17 cellular contexts compared by ENCODE assay signal in genomic region chr22:36540867-36541642, GRCh38. TPM values are rescaled to one million over a fixed set of nuclear protein-coding genes. Genes with fewer than 3 reads are reported as not detected.
DNase-seq lines count a peak whose midpoint lies in the region; ATAC-seq and TF ChIP-seq lines count a peak whose summit lies in the region.
"Had no signal": no experiment of that assay in that cellular context is flagged by ENCODE, and none has a peak within 500 bp of the region (broad histone marks: within the 10 kb centered on the region; RNA-seq: fewer than 3 reads in every experiment).

No MANE protein-coding gene starts in this region.

- H3K4me1 ChIP-seq in PC-3 (ENCODE audit: insufficient read depth, low read length) = peaks cover 28% of the 10 kb centered on the region
- H3K4me1 ChIP-seq: esophagus muscularis mucosa, thyroid gland had no signal

- peak overlapping the region; percentile 92 for H3K27ac ChIP-seq in PC-3 (ENCODE audit: low read length)
- H3K27ac ChIP-seq: 22Rv1, esophagus muscularis mucosa, SK-N-MC, thyroid gland had no signal

- H3K4me3 Mint-ChIP-seq in T-helper 1 cell treated with Interleukin-12 subunit alpha and Interleukin-12 subunit beta and Interleukin-4 antibody, amounts not matched to agents 30 μg/mL and 1 μg/mL, for 36 hours = no peak overlapping the region
- H3K4me3 Mint-ChIP-seq: CD4-positive, alpha-beta T cell; natural killer cell had no signal

- no peaks in the 10 kb centered on the region for H3K9me2 ChIP-seq in PC-3 (replicated peaks; ENCODE audit: low read length)

- DNase-seq in T-helper 1 cell = no peak
- peak; percentile 77 for DNase-seq in PC-3
- peak; percentile 38 for DNase-seq in choroid plexus epithelial cell (ENCODE audit: low read depth)
- peak; percentile 88 for DNase-seq in renal cortical epithelial cell (ENCODE audit: low read depth)
- no peak for DNase-seq in cerebellar nuclear complex (lab: John Stamatoyannopoulos, UW)
- DNase-seq in stimulated activated CD4-positive, alpha-beta T cell treated with anti-CD3 and anti-CD28 coated beads, Interleukin-4, amount 100 ng/mL, for 1 hour = no peak
- DNase-seq: CD4-positive, alpha-beta T cell; cortex of kidney; natural killer cell; NCI-H2107; thyroid gland had no signal

- intact Hi-C loops in PC-3 (cut with micrococcal nuclease) = loop anchor here (10.0 kb wide), 1 partner anchor 124 kb away; no protein-coding TSS in a partner anchor

- POLR2A ChIA-PET in PC-3 (lab: Charles Lee; ENCODE audit: unreplicated experiment) = interaction anchor here (0.8 kb wide), 1 partner anchor 11 kb away, joined by 3 read pairs; no protein-coding TSS in a partner anchor

- no peaks in the 10 kb centered on the region for H3K9me3 Mint-ChIP-seq in T-helper 1 cell treated with Interleukin-12 subunit alpha and Interleukin-12 subunit beta and Interleukin-4 antibody, amounts not matched to agents 30 μg/mL and 1 μg/mL, for 36 hours
- H3K9me3 Mint-ChIP-seq: CD4-positive, alpha-beta T cell; natural killer cell had no signal

- no peaks in the 10 kb centered on the region for H3K27me3 Mint-ChIP-seq in T-helper 1 cell treated with Interleukin-12 subunit alpha and Interleukin-12 subunit beta and Interleukin-4 antibody, amounts not matched to agents 30 μg/mL and 1 μg/mL, for 36 hours (ENCODE audit: low read depth)

- no peaks in the 10 kb centered on the region for H3K9me3 ChIP-seq in PC-3 (ENCODE audit: low read length)
- H3K9me3 ChIP-seq: esophagus muscularis mucosa, thyroid gland had no signal

- no peaks in the 10 kb centered on the region for H4K20me1 ChIP-seq in PC-3 (ENCODE audit: low read length)

- peak overlapping the region; percentile 30; the same call in 1 of the 2 replicates for H2AFZ ChIP-seq in PC-3 (ENCODE audit: low read length)

- no peaks in the 10 kb centered on the region for H3K27me3 ChIP-seq in PC-3 (ENCODE audit: low read length)
- H3K27me3 ChIP-seq: thyroid gland had no signal

- no peaks in the 10 kb centered on the region for H3K79me2 ChIP-seq in PC-3 (ENCODE audit: low read length)

- H3K4me3 ChIP-seq in PC-3 (ENCODE audit: low read length) = no peak overlapping the region
- H3K4me3 ChIP-seq in choroid plexus epithelial cell (ENCODE audit: low read depth, low read length) = no peak overlapping the region
- H3K4me3 ChIP-seq: esophagus muscularis mucosa, GM12878, SK-N-MC, thyroid gland had no signal

- peak overlapping the region; percentile 4 for H3K27ac Mint-ChIP-seq in T-helper 1 cell treated with Interleukin-12 subunit alpha and Interleukin-12 subunit beta and Interleukin-4 antibody, amounts not matched to agents 30 μg/mL and 1 μg/mL, for 36 hours
- H3K27ac Mint-ChIP-seq: CD4-positive, alpha-beta T cell; natural killer cell had no signal

- H3K9ac ChIP-seq in PC-3 (ENCODE audit: low read length) = peak overlapping the region; percentile 62

- H3F3A ChIP-seq in PC-3 (ENCODE audit: low read length, unreplicated experiment) = no peaks in the 10 kb centered on the region

- ATAC-seq in PC-3 (peak; percentile 33; the same call in 1 of the 2 replicates), GM21723 (IDR thresholded peaks at IDR 0.05; ENCODE audit: unreplicated experiment) (no peak)
- ATAC-seq: GM12878, natural killer cell had no signal

- peak overlapping the region; percentile 48 for H3K4me2 ChIP-seq in PC-3 (ENCODE audit: low read length)

- BruUV-seq in PC-3 (replicated peaks; lab: Mats Ljungman, UMichigan) = no TSS peak

- H3K36me3 Mint-ChIP-seq in T-helper 1 cell treated with Interleukin-12 subunit alpha and Interleukin-12 subunit beta and Interleukin-4 antibody, amounts not matched to agents 30 μg/mL and 1 μg/mL, for 36 hours (ENCODE audit: low read depth) = peaks cover 2% of the 10 kb centered on the region
- H3K36me3 Mint-ChIP-seq: natural killer cell had no signal

- TF ChIP-seq CTCF in PC-3 (conservative IDR thresholded peaks at IDR 0.05; ENCODE audit: low read depth, low read length) (no peak), choroid plexus epithelial cell (conservative IDR thresholded peaks at IDR 0.05; ENCODE audit: low read depth, low read length) (no peak)

- no peaks in the 10 kb centered on the region for H3K36me3 ChIP-seq in PC-3 (ENCODE audit: low read depth, low read length)
- H3K36me3 ChIP-seq: esophagus muscularis mucosa, thyroid gland had no signal

- peaks cover 21% of the 10 kb centered on the region for H3K4me1 Mint-ChIP-seq in T-helper 1 cell treated with Interleukin-12 subunit alpha and Interleukin-12 subunit beta and Interleukin-4 antibody, amounts not matched to agents 30 μg/mL and 1 μg/mL, for 36 hours (ENCODE audit: low read depth)

- CTCF ChIA-PET in PC-3 (lab: Charles Lee) = no interaction called here

RNA-seq across cellular contexts. Expression of gene EIF3D, which starts 12.1 kb away (rescaled TPM):
- total RNA-seq in PC-3 (2014; rRNA removed) = 210 and 247 TPM in 2 replicates
- 438 and 738 TPM in 2 replicates for total RNA-seq in renal cortical epithelial cell

RNA-seq across cellular contexts. Expression of gene FOXRED2, which starts 34.2 kb away (rescaled TPM):
- 5.5 and 6.5 TPM in 2 replicates for total RNA-seq in PC-3 (2014; rRNA removed)
- 1.7 and 8.0 TPM in 2 replicates for total RNA-seq in renal cortical epithelial cell

RNA-seq across cellular contexts. Expression of gene TXN2, which starts 59.6 kb away (rescaled TPM):
- total RNA-seq in PC-3 (2014; rRNA removed) (49.6 and 52.5 TPM in 2 replicates), renal cortical epithelial cell (14.8 and 30.1 TPM in 2 replicates)

Comparison
In these comparisons a context has a peak if more than half of its experiments do, and no peak if none do; other contexts are left out.
1. DNase-seq: peak in PC-3 (single experiment), choroid plexus epithelial cell (single experiment) and renal cortical epithelial cell (single experiment); none in T-helper 1 cell (0 of 5), cerebellar nuclear complex (0 of 2) and stimulated activated CD4-positive, alpha-beta T cell treated with anti-CD3 and anti-CD28 coated beads, Interleukin-4, amount 100 ng/mL, for 1 hour (single experiment).